Comparison of ENCODE assay signal across 8 cellular contexts in the genomic region with DNA sequence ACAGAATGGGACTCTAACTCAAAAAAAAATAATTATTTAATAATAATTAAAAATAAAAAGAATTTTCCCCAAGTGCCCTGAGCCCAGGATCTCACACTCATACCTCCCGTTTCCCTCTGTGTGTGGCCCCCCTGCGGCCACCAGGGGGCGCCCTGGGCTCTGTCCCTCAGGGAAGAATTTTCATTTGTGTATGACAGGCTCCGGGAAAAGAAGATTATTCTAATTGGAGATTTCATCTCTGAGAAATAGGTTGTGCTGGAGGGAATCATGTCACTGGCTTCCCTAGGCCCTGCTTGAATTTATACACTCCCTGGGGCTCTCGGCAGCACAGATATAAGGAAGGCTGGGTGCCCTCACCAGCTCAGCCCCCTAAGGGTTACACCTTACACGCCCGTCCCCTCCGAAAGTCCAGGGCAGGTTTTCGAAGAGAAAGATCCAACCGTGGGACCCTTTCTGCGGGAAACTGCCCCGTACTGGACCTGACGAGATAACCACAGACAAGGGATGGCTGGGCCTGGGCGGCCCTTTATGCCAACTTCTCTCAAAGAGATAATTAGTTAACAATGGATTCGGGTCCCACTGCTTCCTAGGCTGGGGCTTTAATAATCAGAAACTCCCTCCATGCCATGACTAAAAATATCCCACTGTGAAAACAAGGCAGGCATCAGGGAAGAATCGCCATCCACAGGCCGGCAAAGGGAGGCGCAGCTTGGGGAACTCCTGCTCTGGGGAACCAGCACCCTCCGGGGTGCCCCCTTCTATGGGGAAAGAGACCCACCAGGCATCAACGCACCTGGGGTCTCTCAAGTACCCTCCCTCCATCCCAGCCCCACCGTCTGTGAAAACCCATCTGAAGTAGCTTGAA.
A peak's percentile ranks its signal among the peaks of the same experiment; 100 is the strongest.
DNase-seq lines count a peak whose midpoint lies in the region; ATAC-seq, FAIRE-seq and TF ChIP-seq lines count a peak whose summit lies in the region.

No MANE protein-coding gene starts in this region.

- peak; percentile 96 for TF ChIP-seq CTCF in cardiac fibroblast (IDR thresholded peaks at IDR 0.05; ENCODE audit: low read depth, low read length)

- peak; percentile 73 for FAIRE-seq in GM18507 (lab: Jason Lieb, UNC)

- no peak overlapping the region for H3K4me3 ChIP-seq in cardiac fibroblast (replicated peaks in 1 of 2; ENCODE audit: low read depth in 2 of 2, low read length in 2 of 2)

- peak; percentile 76 for DNase-seq in 8988T
- peak; percentile 71 for DNase-seq in GM18507 (ENCODE audit: extremely low spot score, insufficient read length, low read depth)
- peak; percentile 67 for DNase-seq in NCI-H2107 (lab: John Stamatoyannopoulos, UW)
- DNase-seq in activated CD4-positive, CD25-positive, alpha-beta regulatory T cell (lab: John Stamatoyannopoulos, UW): peak; percentile 52 to 68 (median 55)
- peak; percentile 75 to 76 for DNase-seq in cardiac fibroblast (ENCODE audit: low read depth in 2 of 2)
- DNase-seq in kidney glomerular epithelial cell (lab: John Stamatoyannopoulos, UW): peak; percentile 47
- peak; percentile 77 for DNase-seq in stimulated activated CD4-positive, alpha-beta T cell treated with anti-CD3 and anti-CD28 coated beads, Interleukin-15, amount 100 ng/mL, for 24 hours

- no peak for ATAC-seq in HG03108 (IDR thresholded peaks at IDR 0.05; ENCODE audit: unreplicated experiment)
